ENCODE assay signal across 1 cellular context in genomic region chr11:1224109-1224485, GRCh38.
TF ChIP-seq lines count a peak whose summit lies in the region.

No MANE protein-coding gene starts in this region.

TF ChIP-seq in H1, 55 proteins besides CTCF, POLR2A, EP300 and RAD21:
- TF ChIP-seq E2F6 (IDR thresholded peaks at IDR 0.05) (no peak), HDAC2 (IDR thresholded peaks at IDR 0.05; ENCODE audit: borderline replicate concordance in 1 of 2, low read depth in 2 of 2, low read length in 2 of 2) (no peak), POU5F1 (IDR thresholded peaks at IDR 0.05; ENCODE audit: low read depth, low read length) (no peak), SP2 (IDR thresholded peaks at IDR 0.05; ENCODE audit: low read length) (no peak), HDAC6 (IDR thresholded peaks at IDR 0.05; ENCODE audit: low read depth, low read length) (no peak), EGR1 (IDR thresholded peaks at IDR 0.05; ENCODE audit: borderline replicate concordance, low read depth, low read length) (no peak)
